2 cellular contexts compared by ENCODE assay signal in the genomic region with DNA sequence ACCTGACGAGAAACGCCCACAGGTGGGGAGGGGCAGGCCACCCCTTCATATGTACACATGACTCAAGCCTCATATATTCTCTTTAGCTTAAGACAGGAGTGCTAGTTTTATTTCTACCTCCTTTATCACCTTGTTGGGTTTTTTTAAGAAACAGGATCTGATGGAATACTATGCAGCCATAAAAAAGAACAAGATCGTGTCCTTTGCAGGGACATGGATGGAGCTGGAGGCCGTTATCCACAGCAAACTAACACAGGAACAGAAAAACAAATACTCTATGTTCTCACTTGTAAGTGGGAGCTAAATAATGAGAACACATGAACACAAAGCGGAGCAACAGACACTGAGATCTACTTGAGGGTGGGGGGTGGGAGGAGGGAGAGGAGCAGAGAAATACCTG.
TF ChIP-seq lines count a peak whose summit lies in the region.

No MANE protein-coding gene starts in this region.

TF ChIP-seq in HEK293, 187 proteins besides CTCF, POLR2A, EP300 and RAD21:
- TF ChIP-seq ZNF146 (tag by site-specific recombination; IDR thresholded peaks at IDR 0.05) = peak; percentile 45; the same call in 1 of the 2 replicates
- TF ChIP-seq, protein P1, sequence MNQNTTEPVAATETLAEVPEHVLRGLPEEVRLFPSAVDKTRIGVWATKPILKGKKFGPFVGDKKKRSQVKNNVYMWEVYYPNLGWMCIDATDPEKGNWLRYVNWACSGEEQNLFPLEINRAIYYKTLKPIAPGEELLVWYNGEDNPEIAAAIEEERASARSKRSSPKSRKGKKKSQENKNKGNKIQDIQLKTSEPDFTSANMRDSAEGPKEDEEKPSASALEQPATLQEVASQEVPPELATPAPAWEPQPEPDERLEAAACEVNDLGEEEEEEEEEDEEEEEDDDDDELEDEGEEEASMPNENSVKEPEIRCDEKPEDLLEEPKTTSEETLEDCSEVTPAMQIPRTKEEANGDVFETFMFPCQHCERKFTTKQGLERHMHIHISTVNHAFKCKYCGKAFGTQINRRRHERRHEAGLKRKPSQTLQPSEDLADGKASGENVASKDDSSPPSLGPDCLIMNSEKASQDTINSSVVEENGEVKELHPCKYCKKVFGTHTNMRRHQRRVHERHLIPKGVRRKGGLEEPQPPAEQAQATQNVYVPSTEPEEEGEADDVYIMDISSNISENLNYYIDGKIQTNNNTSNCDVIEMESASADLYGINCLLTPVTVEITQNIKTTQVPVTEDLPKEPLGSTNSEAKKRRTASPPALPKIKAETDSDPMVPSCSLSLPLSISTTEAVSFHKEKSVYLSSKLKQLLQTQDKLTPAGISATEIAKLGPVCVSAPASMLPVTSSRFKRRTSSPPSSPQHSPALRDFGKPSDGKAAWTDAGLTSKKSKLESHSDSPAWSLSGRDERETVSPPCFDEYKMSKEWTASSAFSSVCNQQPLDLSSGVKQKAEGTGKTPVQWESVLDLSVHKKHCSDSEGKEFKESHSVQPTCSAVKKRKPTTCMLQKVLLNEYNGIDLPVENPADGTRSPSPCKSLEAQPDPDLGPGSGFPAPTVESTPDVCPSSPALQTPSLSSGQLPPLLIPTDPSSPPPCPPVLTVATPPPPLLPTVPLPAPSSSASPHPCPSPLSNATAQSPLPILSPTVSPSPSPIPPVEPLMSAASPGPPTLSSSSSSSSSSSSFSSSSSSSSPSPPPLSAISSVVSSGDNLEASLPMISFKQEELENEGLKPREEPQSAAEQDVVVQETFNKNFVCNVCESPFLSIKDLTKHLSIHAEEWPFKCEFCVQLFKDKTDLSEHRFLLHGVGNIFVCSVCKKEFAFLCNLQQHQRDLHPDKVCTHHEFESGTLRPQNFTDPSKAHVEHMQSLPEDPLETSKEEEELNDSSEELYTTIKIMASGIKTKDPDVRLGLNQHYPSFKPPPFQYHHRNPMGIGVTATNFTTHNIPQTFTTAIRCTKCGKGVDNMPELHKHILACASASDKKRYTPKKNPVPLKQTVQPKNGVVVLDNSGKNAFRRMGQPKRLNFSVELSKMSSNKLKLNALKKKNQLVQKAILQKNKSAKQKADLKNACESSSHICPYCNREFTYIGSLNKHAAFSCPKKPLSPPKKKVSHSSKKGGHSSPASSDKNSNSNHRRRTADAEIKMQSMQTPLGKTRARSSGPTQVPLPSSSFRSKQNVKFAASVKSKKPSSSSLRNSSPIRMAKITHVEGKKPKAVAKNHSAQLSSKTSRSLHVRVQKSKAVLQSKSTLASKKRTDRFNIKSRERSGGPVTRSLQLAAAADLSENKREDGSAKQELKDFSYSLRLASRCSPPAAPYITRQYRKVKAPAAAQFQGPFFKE (tag by site-specific recombination; IDR thresholded peaks at IDR 0.05; ENCODE audit: borderline replicate concordance) = no peak
- TF ChIP-seq ZNF624 (tag by site-specific recombination; IDR thresholded peaks at IDR 0.05) = no peak
- TF ChIP-seq ZNF266 (tag by site-specific recombination; IDR thresholded peaks at IDR 0.05; ENCODE audit: low read depth) = no peak
- TF ChIP-seq ZFHX2 (tag by site-specific recombination; conservative IDR thresholded peaks at IDR 0.05) = no peak

TF ChIP-seq in H1, 55 proteins besides CTCF, POLR2A, EP300 and RAD21:
- TF ChIP-seq KDM1A (IDR thresholded peaks at IDR 0.05; ENCODE audit: borderline replicate concordance, low read length) = peak; percentile 62; the same call in 1 of the 2 replicates
- TF ChIP-seq CHD1 (IDR thresholded peaks at IDR 0.05; ENCODE audit: low read depth, low read length) = no peak
